15 cellular contexts compared by ENCODE assay signal in genomic region chr19:44585371-44586141, GRCh38. TPM values are rescaled to one million over a fixed set of nuclear protein-coding genes. Genes with fewer than 3 reads are reported as not detected.
DNase-seq lines count a peak whose midpoint lies in the region; ATAC-seq and TF ChIP-seq lines count a peak whose summit lies in the region.
"Had no signal": no experiment of that assay in that cellular context is flagged by ENCODE, and none has a peak within 500 bp of the region (broad histone marks: within the 10 kb centered on the region; RNA-seq: fewer than 3 reads in every experiment).

No MANE protein-coding gene starts in this region.

- H3K36me3 ChIP-seq in BJ (ENCODE audit: control insufficient read depth, insufficient read depth, low read length) (no peaks in the 10 kb centered on the region), hepatocyte (replicated peaks; ENCODE audit: insufficient read depth, low read depth) (no peaks in the 10 kb centered on the region)
- H3K36me3 ChIP-seq: neural progenitor cell had no signal

- H3K4me1 ChIP-seq in hepatocyte (ENCODE audit: insufficient read depth): peaks cover 19% of the 10 kb centered on the region
- H3K4me1 ChIP-seq: neural progenitor cell had no signal

- no peaks in the 10 kb centered on the region for H4K20me1 ChIP-seq in hepatocyte (ENCODE audit: insufficient read depth, poor library complexity, severe bottlenecking)

- H3K79me2 ChIP-seq in hepatocyte: no peaks in the 10 kb centered on the region

- DNase-seq in BJ (ENCODE audit: low read depth): no peak
- peak; percentile 31 for DNase-seq in LHCN-M2 (ENCODE audit: low read depth)
- DNase-seq in amniotic epithelial cell (ENCODE audit: low read depth): peak; percentile 43
- no peak for DNase-seq in hepatocyte (ENCODE audit: low spot score)
- DNase-seq in activated naive CD4-positive, alpha-beta T cell treated with anti-CD3 and anti-CD28 coated beads, Interleukin-2, amount 50 U/mL, for 16 hours: no peak
- DNase-seq in nucleus accumbens (lab: John Stamatoyannopoulos, UW): no peak
- DNase-seq in SKM-1 treated with dmso at 0.1 percent for 144 hours (lab: John Stamatoyannopoulos, UW; ENCODE audit: unreplicated experiment): no peak
- DNase-seq: activated T-cell treated with anti-CD3 and anti-CD28 coated beads for 4 hours, aorta, kidney, NCI-H187 treated with DMSO at 0.1 percent for 48 hours, RPMI8226 had no signal

- no peak for ATAC-seq in HG02973 (IDR thresholded peaks at IDR 0.05; ENCODE audit: unreplicated experiment)

- no peak overlapping the region for H3K4me2 ChIP-seq in hepatocyte
- H3K4me2 ChIP-seq: neural progenitor cell had no signal

- H3K9me3 ChIP-seq in hepatocyte (ENCODE audit: low read depth): no peaks in the 10 kb centered on the region

- H3K27me3 ChIP-seq in BJ (ENCODE audit: control insufficient read depth, insufficient read depth, low read length) (no peaks in the 10 kb centered on the region), hepatocyte (no peaks in the 10 kb centered on the region)
- H3K27me3 ChIP-seq: neural progenitor cell had no signal

- POLR2A ChIA-PET in BJ (lab: Charles Lee): no interaction called here

- TF ChIP-seq CTCF in BJ (IDR thresholded peaks at IDR 0.05; ENCODE audit: insufficient read depth, low read depth, low read length) (peak; percentile 36; the same call in 1 of the 2 replicates), hepatocyte (IDR thresholded peaks at IDR 0.05; ENCODE audit: poor library complexity) (peak; percentile 1)

- 87% methylated on average over 5 of the region's 5 CpGs for WGBS in hepatocyte (ENCODE audit: low lambda C conversion rate, missing lambda C conversion rate)

- no peak overlapping the region for H2AFZ ChIP-seq in hepatocyte
- H2AFZ ChIP-seq: neural progenitor cell had no signal

- CTCF ChIA-PET in BJ (lab: Yijun Ruan, JAX): interaction anchor here (0.7 to 5.1 kb wide), 8 partner anchors 9 to 186 kb away, joined by 3 to 32 read pairs (median 4); no protein-coding TSS in a partner anchor

- H3K27ac ChIP-seq in hepatocyte: no peak overlapping the region
- H3K27ac ChIP-seq: epithelial cell of prostate, neural progenitor cell had no signal

- H3K4me3 ChIP-seq in BJ (ENCODE audit: low read depth, low read length) (no peak overlapping the region), hepatocyte (no peak overlapping the region)
- H3K4me3 ChIP-seq: neural progenitor cell had no signal

- H3K9me2 ChIP-seq in hepatocyte (replicated peaks; ENCODE audit: insufficient read depth): no peaks in the 10 kb centered on the region

RNA-seq across cellular contexts. Expression of gene IGSF23, which starts 27.8 kb away (rescaled TPM):
- polyA plus RNA-seq in BJ (2011; rRNA removed): 0.21 and 0.51 TPM in 2 replicates
- polyA minus RNA-seq in BJ (2011; rRNA and poly(A)+ RNA removed): 0.28 TPM in 1 of 2 replicates, not detected in the other
- total RNA-seq in LHCN-M2 (2014; rRNA removed): not detected in 2 replicates
- polyA plus RNA-seq in LHCN-M2 (2012): not detected
- 2.1 TPM in 2 replicates for total RNA-seq in hepatocyte
- 0.21 and 3.8 TPM in 2 replicates for polyA plus RNA-seq in hepatocyte
- total RNA-seq: aorta, kidney had no signal

RNA-seq across cellular contexts. Expression of gene CEACAM20, which starts 56.1 kb away (rescaled TPM):
- not detected in 2 replicates for polyA plus RNA-seq in BJ (2011; rRNA removed)
- not detected in 2 replicates for polyA minus RNA-seq in BJ (2011; rRNA and poly(A)+ RNA removed)
- not detected in 2 replicates for total RNA-seq in LHCN-M2 (2014; rRNA removed)
- not detected for polyA plus RNA-seq in LHCN-M2 (2012)
- total RNA-seq in hepatocyte: 1.5 and 1.6 TPM in 2 replicates
- polyA plus RNA-seq in hepatocyte: 0.24 and 0.39 TPM in 2 replicates
- total RNA-seq: aorta, kidney had no signal

RNA-seq across cellular contexts. Expression of gene PVR, which starts 58.2 kb away (rescaled TPM):
- polyA plus RNA-seq in BJ (2011; rRNA removed) (84.4 and 129 TPM in 2 replicates), hepatocyte (76.4 and 85.6 TPM in 2 replicates)
- polyA minus RNA-seq in BJ (2011; rRNA and poly(A)+ RNA removed): 77.2 and 104 TPM in 2 replicates
- total RNA-seq in LHCN-M2 (2014; rRNA removed) (52.1 and 54.3 TPM in 2 replicates), hepatocyte (123 and 124 TPM in 2 replicates)
- polyA plus RNA-seq in LHCN-M2 (2012): 31.6 TPM

Comparison
In these comparisons a context has a peak if more than half of its experiments do, and no peak if none do; other contexts are left out.
1. DNase-seq: peak in LHCN-M2 (single experiment) and amniotic epithelial cell (single experiment); none in BJ (single experiment), hepatocyte (single experiment), activated naive CD4-positive, alpha-beta T cell treated with anti-CD3 and anti-CD28 coated beads, Interleukin-2, amount 50 U/mL, for 16 hours (single experiment), nucleus accumbens (0 of 56) and SKM-1 treated with dmso at 0.1 percent for 144 hours (single experiment).